ENCODE assay signal across 24 cellular contexts in the genomic region with DNA sequence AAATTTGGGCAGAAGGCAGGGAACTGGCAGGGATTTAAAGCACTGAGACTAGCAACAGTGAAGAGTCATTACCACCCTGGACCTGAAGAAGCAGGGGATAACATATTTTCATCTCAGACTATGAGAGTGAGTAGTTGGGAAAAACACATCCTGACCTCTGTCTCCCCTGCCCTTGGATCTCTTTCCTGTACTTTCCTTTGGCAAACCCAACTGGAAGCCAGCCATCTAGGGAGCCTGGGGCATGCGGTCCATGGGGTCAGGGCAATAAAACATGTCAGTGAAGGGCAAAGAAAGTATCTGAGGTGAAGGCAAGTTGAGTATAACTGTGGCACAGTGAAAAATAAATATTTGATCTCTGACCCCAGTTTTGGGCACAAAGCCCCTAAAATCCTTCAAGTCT.
"Had no signal": no experiment of that assay in that cellular context is flagged by ENCODE, and none has a peak within 500 bp of the region (broad histone marks: within the 10 kb centered on the region; RNA-seq: fewer than 3 reads in every experiment).

No MANE protein-coding gene starts in this region.

- H3K27ac ChIP-seq: breast epithelium, coronary artery, epithelial cell of prostate, heart right ventricle, upper lobe of right lung, VCaP had no signal

- H3K36me3 Mint-ChIP-seq: activated naive CD8-positive, alpha-beta T cell; memory B cell; stimulated activated naive B cell treated with anti-CD40 and anti-IgM and Interleukin-4, amounts not matched to agents 10 μg/mL and 1 μg/mL and 100 μg/mL, for 72 hours had no signal

- H3K4me3 Mint-ChIP-seq: activated naive CD8-positive, alpha-beta T cell; activated T-cell treated with anti-CD3 and anti-CD28 coated beads, Interleukin-2, amount 50 U/mL, for 4 hours; endodermal cell; memory B cell; stimulated activated naive B cell treated with anti-CD40 and anti-IgM and Interleukin-4, amounts not matched to agents 10 μg/mL and 1 μg/mL and 100 μg/mL, for 72 hours had no signal

- H3K36me3 ChIP-seq: breast epithelium, heart right ventricle, upper lobe of right lung had no signal

- H3K27me3 Mint-ChIP-seq: activated naive CD8-positive, alpha-beta T cell; memory B cell; stimulated activated naive B cell treated with anti-CD40 and anti-IgM and Interleukin-4, amounts not matched to agents 10 μg/mL and 1 μg/mL and 100 μg/mL, for 72 hours had no signal

- H3K9me3 Mint-ChIP-seq: activated T-cell treated with anti-CD3 and anti-CD28 coated beads, Interleukin-2, amount 50 U/mL, for 4 hours; endodermal cell had no signal

- H3K4me1 ChIP-seq: breast epithelium, upper lobe of right lung had no signal

- H3K4me1 Mint-ChIP-seq: endodermal cell; memory B cell; stimulated activated naive B cell treated with anti-CD40 and anti-IgM and Interleukin-4, amounts not matched to agents 10 μg/mL and 1 μg/mL and 100 μg/mL, for 72 hours had no signal

- H3K9me3 ChIP-seq: breast epithelium, upper lobe of right lung had no signal

- ATAC-seq: activated T-cell treated with anti-CD3 and anti-CD28 coated beads, Interleukin-2, amount 50 U/mL, for 4 hours; heart right ventricle; SK-N-SH treated with all-trans-retinoic acid at 6 μM for 48 hours; stimulated activated naive B cell treated with anti-CD40 and anti-IgM and Interleukin-4, amounts not matched to agents 10 μg/mL and 1 μg/mL and 100 μg/mL, for 72 hours; upper lobe of right lung had no signal

- H3K27ac Mint-ChIP-seq: activated naive CD8-positive, alpha-beta T cell; activated T-helper 2 cell treated with anti-CD3 and anti-CD28 coated beads, Interferon-gamma antibody, Interleukin-2, Interleukin-4, amounts not matched to agents 10 μg/mL and 5 μg/mL and 100 μg/mL, durations not matched to agents 14 hours and 24 hours and 36 hours; endodermal cell; memory B cell; stimulated activated naive B cell treated with anti-CD40 and anti-IgM and Interleukin-4, amounts not matched to agents 10 μg/mL and 1 μg/mL and 100 μg/mL, for 72 hours had no signal

- H3K4me3 ChIP-seq: breast epithelium, coronary artery, heart right ventricle, upper lobe of right lung had no signal

- H3K27me3 ChIP-seq: breast epithelium, heart right ventricle, upper lobe of right lung had no signal

- DNase-seq: activated CD4-positive, alpha-beta T cell treated with anti-CD3 and anti-CD28 coated beads for 1 hour; activated CD8-positive, alpha-beta memory T cell treated with anti-CD3 and anti-CD28 coated beads for 24 hours; activated CD8-positive, alpha-beta memory T cell treated with anti-CD3 and anti-CD28 coated beads, Interleukin-2, amount 50 U/mL, for 4 hours; activated naive CD4-positive, alpha-beta T cell; activated T-cell treated with anti-CD3 and anti-CD28 coated beads, Interleukin-2, amount 50 U/mL, for 4 hours; amniotic stem cell; cerebellar nuclear complex; endodermal cell; foreskin fibroblast; heart right ventricle; kidney; nucleus accumbens; stimulated activated CD4-positive, alpha-beta T cell treated with anti-CD3 and anti-CD28 coated beads, Interleukin-2, amount 100 ng/mL, for 48 hours; stimulated activated CD8-positive, alpha-beta memory T cell treated with anti-CD3 and anti-CD28 coated beads, Interleukin-4, amount 100 ng/mL, for 48 hours; stimulated activated naive B cell treated with anti-CD40 and anti-IgM and Interleukin-4, amounts not matched to agents 10 μg/mL and 1 μg/mL and 100 μg/mL, for 72 hours; upper lobe of right lung had no signal
